21 cellular contexts compared by ENCODE assay signal in the genomic region with DNA sequence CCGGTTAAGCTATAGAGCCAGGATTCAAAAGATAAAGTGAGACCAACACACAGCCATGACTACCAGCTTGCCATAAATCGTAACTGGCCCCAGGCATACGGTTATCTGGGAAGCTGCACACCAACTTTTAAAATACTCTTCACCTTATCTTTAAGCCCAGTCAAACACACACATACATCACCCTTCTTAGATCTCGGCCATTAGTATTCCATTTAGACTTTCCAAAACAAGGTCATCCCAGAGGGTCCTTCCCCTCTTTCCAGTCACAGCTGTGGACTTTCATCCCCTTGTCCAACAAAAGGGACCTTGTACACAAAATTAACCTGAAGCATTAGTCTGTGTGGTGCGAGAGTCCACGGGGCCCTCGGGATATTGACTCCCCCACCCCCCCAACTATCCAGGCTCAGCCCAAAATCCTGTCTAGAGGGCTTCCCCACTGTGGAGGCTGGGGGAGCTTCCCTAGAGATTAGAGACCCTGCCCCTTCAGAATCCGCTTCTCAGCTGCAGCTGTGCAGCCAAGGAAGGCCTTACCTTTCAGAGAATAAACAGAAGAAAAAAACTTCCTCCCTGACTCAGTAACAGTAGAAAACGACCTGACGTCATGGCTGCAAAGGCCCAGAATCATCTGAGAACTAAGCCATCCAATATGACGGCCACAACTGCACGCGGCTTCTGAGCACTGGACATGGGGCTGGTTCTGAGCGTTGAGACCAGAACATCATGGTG. TPM values are rescaled to one million over a fixed set of nuclear protein-coding genes. Genes with fewer than 3 reads are reported as not detected.
A peak's percentile ranks its signal among the peaks of the same experiment; 100 is the strongest.
DNase-seq lines count a peak whose midpoint lies in the region; ATAC-seq, FAIRE-seq and TF ChIP-seq lines count a peak whose summit lies in the region.
"Had no signal": no experiment of that assay in that cellular context is flagged by ENCODE, and none has a peak within 500 bp of the region (broad histone marks: within the 10 kb centered on the region; RNA-seq: fewer than 3 reads in every experiment).

No MANE protein-coding gene starts in this region.

- SMC1A ChIA-PET in GM12878 (lab: Charles Lee; ENCODE audit: uncharacterized antibody, unreplicated experiment): interaction anchor here (0.5 to 3.8 kb wide), 7 partner anchors 9 to 205 kb away, joined by 3 to 14 read pairs (median 4); partner anchors contain the start of gene ZFHX3

- TF ChIP-seq EP300 in GM12878 (IDR thresholded peaks at IDR 0.05; ENCODE audit: borderline replicate concordance in 1 of 2, control insufficient read depth in 1 of 2, low read depth in 2 of 2, low read length in 2 of 2): no peak

- TF ChIP-seq POLR2A in IMR-90 (IDR thresholded peaks at IDR 0.05; ENCODE audit: low read depth, low read length) (no peak), GM12878 (IDR thresholded peaks at IDR 0.05; ENCODE audit: low read depth, low read length) (no peak)

- H3K9ac ChIP-seq in IMR-90 (ENCODE audit: low read depth, low read length): no peak overlapping the region
- no peak overlapping the region for H3K9ac ChIP-seq in GM12878 (ENCODE audit: control insufficient read depth, insufficient read depth, low read length)

- H3K27me3 ChIP-seq in IMR-90 (ENCODE audit: control insufficient read depth, insufficient read depth, low read length) (no peaks in the 10 kb centered on the region), GM12878 (replicated peaks in 1 of 2; ENCODE audit: control insufficient read depth in 2 of 2, insufficient read depth in 2 of 2, low read length in 1 of 2) (no peaks in the 10 kb centered on the region), tibial artery (no peaks in the 10 kb centered on the region)

- H2AK5ac ChIP-seq in IMR-90 (ENCODE audit: low read depth, low read length): no peak overlapping the region

- no peak overlapping the region for H3K4ac ChIP-seq in IMR-90 (ENCODE audit: low read depth, low read length)

- H3K18ac ChIP-seq in IMR-90 (ENCODE audit: low read depth, low read length): no peak overlapping the region

- H3K36me3 Mint-ChIP-seq in nephron progenitor cell (ENCODE audit: low read depth): no peaks in the 10 kb centered on the region
- H3K36me3 Mint-ChIP-seq: naive thymus-derived CD4-positive, alpha-beta T cell had no signal

- 72 to 100% methylated on average over 1 to 5 of the region's 14 CpGs for WGBS in IMR-90 (ENCODE audit: extremely low coverage in 2 of 2, insufficient read length in 1 of 2), 2 experiments
- 97% methylated on average over 14 of the region's 14 CpGs for WGBS in GM12878 (ENCODE audit: insufficient coverage, insufficient replicate concordance, low lambda C conversion rate, missing lambda C conversion rate)

- in situ Hi-C loops in IMR-90 (cut with MboI; ENCODE audit: low sequenced_read_pairs): no loop called here
- in situ Hi-C loops in GM12878 (cut with MboI): loop anchor here (10.0 kb wide), 1 partner anchor 373 kb away; no protein-coding TSS in a partner anchor

- peaks cover 5% of the 10 kb centered on the region; the same call in 1 of the 2 replicates for H3K9me1 ChIP-seq in IMR-90 (ENCODE audit: insufficient read depth, low read length)

- no peak overlapping the region for H4K8ac ChIP-seq in IMR-90 (ENCODE audit: low read depth in 2 of 2, low read length in 2 of 2)

- BruUV-seq in IMR-90 (replicated peaks; lab: Mats Ljungman, UMichigan) (no TSS peak), GM12878 (replicated peaks; lab: Mats Ljungman, UMichigan) (no TSS peak)

- POLR2A ChIA-PET in IMR-90 (lab: Charles Lee; ENCODE audit: unreplicated experiment) (no interaction called here), GM12878 (lab: Charles Lee) (interaction anchor here (0.6 to 1.4 kb wide), 6 partner anchors 7 to 1957 kb away, joined by 3 to 6 read pairs (median 4); partner anchors contain the start of gene ZFHX3)

- H3K79me2 ChIP-seq in GM12878 (ENCODE audit: control insufficient read depth, insufficient read depth, low read length): peaks cover 57% of the 10 kb centered on the region

- no peak overlapping the region for H4K5ac ChIP-seq in IMR-90 (ENCODE audit: low read depth, low read length)

- TF ChIP-seq RAD21 in IMR-90 (IDR thresholded peaks at IDR 0.05; ENCODE audit: low read length): no peak
- TF ChIP-seq RAD21 in GM12878 (IDR thresholded peaks at IDR 0.05; ENCODE audit: insufficient read depth, low read depth, low read length): no peak

- H3K4me1 Mint-ChIP-seq in nephron progenitor cell: peaks cover 99% of the 10 kb centered on the region
- H3K4me1 Mint-ChIP-seq: activated CD4-positive, alpha-beta T cell treated with anti-CD3 and anti-CD28 coated beads, Interleukin-2, amount 10 ng/mL, durations not matched to agents 24 days and 14 days had no signal

- TF ChIP-seq CTCF in IMR-90 (conservative IDR thresholded peaks at IDR 0.05; ENCODE audit: low read depth, low read length) (no peak), GM12878 (IDR thresholded peaks at IDR 0.05 in 2 of 3, conservative IDR thresholded peaks at IDR 0.05 in 1 of 3; ENCODE audit: control insufficient read depth in 2 of 3, extremely low read depth in 1 of 3, insufficient read depth in 1 of 3, low read depth in 3 of 3, low read length in 3 of 3) (no peak), nephron progenitor cell (IDR thresholded peaks at IDR 0.05) (no peak), tibial artery (IDR thresholded peaks at IDR 0.05) (no peak)

- no peak overlapping the region for H3K56ac ChIP-seq in IMR-90 (ENCODE audit: extremely low read depth, insufficient read depth, low read length)

- H3K9me3 ChIP-seq in IMR-90 (ENCODE audit: control insufficient read depth, insufficient read depth, low read length) (no peaks in the 10 kb centered on the region), GM12878 (replicated peaks; ENCODE audit: control insufficient read depth, insufficient read depth, low read length) (no peaks in the 10 kb centered on the region), tibial artery (no peaks in the 10 kb centered on the region)
- H3K9me3 ChIP-seq: lower lobe of right lung had no signal

- H3K4me1 ChIP-seq in IMR-90 (ENCODE audit: control insufficient read depth, insufficient read depth, low read length) (peaks cover 24% of the 10 kb centered on the region), GM12878 (ENCODE audit: control insufficient read depth, insufficient read depth, low read length) (peaks cover 78% of the 10 kb centered on the region), tibial artery (peaks cover 0 to 99% (median 78%) of the 10 kb centered on the region in 4 donors)

- FAIRE-seq in GM12878 (lab: Jason Lieb, UNC): no peak
- FAIRE-seq: frontal cortex had no signal

- DNase-seq in IMR-90: no peak
- DNase-seq in GM12878 (ENCODE audit: low read depth, low spot score): no peak
- DNase-seq in nephron progenitor cell: no peak
- peak; percentile 14 to 63 for DNase-seq in tibial artery
- no peak for DNase-seq in left lobe of liver (ENCODE audit: low spot score)
- DNase-seq in NCI-H146 treated with DMSO at 0.1 percent for 48 hours (lab: John Stamatoyannopoulos, UW; ENCODE audit: unreplicated experiment): no peak
- DNase-seq: activated CD4-positive, alpha-beta T cell treated with anti-CD3 and anti-CD28 coated beads, Interleukin-2, amount 10 ng/mL, durations not matched to agents 24 days and 14 days; activated gamma-delta T cell treated with Interleukin-2 at 50 U/mL for 16 hours; KG1; lower lobe of right lung; naive thymus-derived CD4-positive, alpha-beta T cell; NCI-H1048; NCI-H2081 treated with DMSO at 0.1 percent for 48 hours; PC-3; stimulated activated CD4-positive, alpha-beta T cell treated with anti-CD3 and anti-CD28 coated beads, Interleukin-1b, Interleukin-23, amount 100 ng/mL, for 48 hours had no signal

- no peak overlapping the region for H2BK20ac ChIP-seq in IMR-90 (ENCODE audit: low read depth, low read length)

- no peaks in the 10 kb centered on the region for H3K9me3 Mint-ChIP-seq in nephron progenitor cell
- H3K9me3 Mint-ChIP-seq: activated CD4-positive, alpha-beta T cell treated with anti-CD3 and anti-CD28 coated beads, Interleukin-2, amount 10 ng/mL, durations not matched to agents 24 days and 14 days; dendritic cell treated with granulocyte-macrophage colony-stimulating factor and Interleukin-4, amounts not matched to agents 40 ng/mL and 50 ng/mL, for 4 days; naive thymus-derived CD4-positive, alpha-beta T cell had no signal

- no peak overlapping the region for H3K4me2 ChIP-seq in IMR-90 (ENCODE audit: low read depth, low read length)
- H3K4me2 ChIP-seq in GM12878 (ENCODE audit: control insufficient read depth, insufficient read depth): peak overlapping the region; percentile 13

- H3K27ac ChIP-seq in IMR-90 (ENCODE audit: insufficient read depth, low read length): no peak overlapping the region
- peak overlapping the region; percentile 89 for H3K27ac ChIP-seq in GM12878 (ENCODE audit: control insufficient read depth, insufficient read depth)
- peak overlapping the region; percentile 77 to 99 for H3K27ac ChIP-seq in tibial artery
- H3K27ac ChIP-seq: epithelial cell of prostate, lower lobe of right lung, SK-N-MC had no signal

- peaks cover 44% of the 10 kb centered on the region for H4K20me1 ChIP-seq in IMR-90 (ENCODE audit: insufficient read depth, low read length)
- no peaks in the 10 kb centered on the region for H4K20me1 ChIP-seq in GM12878 (ENCODE audit: control insufficient read depth, insufficient read depth)

- peak overlapping the region; percentile 45; the same call in 1 of the 2 replicates for H3K23ac ChIP-seq in IMR-90 (ENCODE audit: low read depth, low read length)

- dilution Hi-C loops in IMR-90 (cut with HindIII; ENCODE audit: low sequenced_read_pairs, unreplicated experiment): loop anchor here (25.0 kb wide), 1 partner anchor 101 kb away; no protein-coding TSS in a partner anchor

- no peak overlapping the region for H2AK9ac ChIP-seq in IMR-90 (replicated peaks; ENCODE audit: low read depth, low read length, poor library complexity)

- RAD21 ChIA-PET in GM12878 (lab: Charles Lee; ENCODE audit: unreplicated experiment): interaction anchor here (0.7 to 2.9 kb wide), 6 partner anchors 9 to 205 kb away, joined by 3 to 20 read pairs (median 7); partner anchors contain the start of gene ZFHX3

- peaks cover 5% of the 10 kb centered on the region for H3K27me3 Mint-ChIP-seq in nephron progenitor cell (ENCODE audit: low read depth, poor library complexity)

- peak overlapping the region; percentile 75 for H3K4me3 Mint-ChIP-seq in nephron progenitor cell
- H3K4me3 Mint-ChIP-seq: activated CD4-positive, alpha-beta T cell treated with anti-CD3 and anti-CD28 coated beads, Interleukin-2, amount 10 ng/mL, durations not matched to agents 24 days and 14 days; dendritic cell treated with granulocyte-macrophage colony-stimulating factor and Interleukin-4, amounts not matched to agents 40 ng/mL and 50 ng/mL, for 4 days had no signal

- H4K91ac ChIP-seq in IMR-90 (ENCODE audit: insufficient read depth, low read depth, low read length): no peak overlapping the region

- ATAC-seq in IMR-90 (ENCODE audit: low read depth) (no peak), GM12878 (no peak), left lobe of liver (no peak), HG03354 (IDR thresholded peaks at IDR 0.05; ENCODE audit: poor library complexity, severe bottlenecking, unreplicated experiment) (no peak)
- ATAC-seq: PC-3, sciatic nerve had no signal

- no peak overlapping the region for H2BK5ac ChIP-seq in IMR-90 (ENCODE audit: low read depth, low read length, poor library complexity, severe bottlenecking)

- H2BK120ac ChIP-seq in IMR-90 (ENCODE audit: low read depth, low read length): no peak overlapping the region

- H3K4me3 ChIP-seq in IMR-90 (ENCODE audit: insufficient read depth, low read depth, low read length) (no peak overlapping the region), GM12878 (no peak overlapping the region), tibial artery (no peak overlapping the region)
- H3K4me3 ChIP-seq: lower lobe of right lung, SK-N-MC had no signal

- H3K36me3 ChIP-seq in IMR-90 (ENCODE audit: control insufficient read depth, insufficient read depth, low read length) (no peaks in the 10 kb centered on the region), GM12878 (ENCODE audit: control insufficient read depth in 2 of 2, insufficient read depth in 2 of 2, low read length in 1 of 2) (no peaks in the 10 kb centered on the region), tibial artery (no peaks in the 10 kb centered on the region)
- H3K36me3 ChIP-seq: lower lobe of right lung had no signal

- H3K79me1 ChIP-seq in IMR-90 (ENCODE audit: low read depth in 1 of 2, low read length in 2 of 2): peaks cover 50 to 86% of the 10 kb centered on the region in 2 experiments

- 0 out of 2 replicates have a peak overlapping the region, but pooled peaks have one; percentile 41 for H3K14ac ChIP-seq in IMR-90 (replicated peaks; ENCODE audit: low read depth, low read length)

- no peak overlapping the region for H2BK15ac ChIP-seq in IMR-90 (ENCODE audit: low read depth, low read length)

- H3K27ac Mint-ChIP-seq in nephron progenitor cell: peak overlapping the region; percentile 80
- H3K27ac Mint-ChIP-seq: activated CD4-positive, alpha-beta T cell treated with anti-CD3 and anti-CD28 coated beads, Interleukin-2, amount 10 ng/mL, durations not matched to agents 24 days and 14 days; dendritic cell treated with granulocyte-macrophage colony-stimulating factor and Interleukin-4, amounts not matched to agents 40 ng/mL and 50 ng/mL, for 4 days had no signal

- intact Hi-C loops in IMR-90 (cut with micrococcal nuclease) (no loop called here), GM12878 (cut with micrococcal nuclease; ENCODE audit: unreplicated experiment) (loop anchor here (10.0 kb wide), 3 partner anchors 157 to 373 kb away; no protein-coding TSS in a partner anchor), tibial artery (cut with DNase I; ENCODE audit: low total_unique reads) (no loop called here)

- no peak overlapping the region for H2AFZ ChIP-seq in IMR-90 (replicated peaks; ENCODE audit: low read length, poor library complexity)
- no peak overlapping the region for H2AFZ ChIP-seq in GM12878 (ENCODE audit: control insufficient read depth, low read depth, low read length)

- CTCF ChIA-PET in IMR-90 (lab: Yijun Ruan, JAX): no interaction called here
- CTCF ChIA-PET in GM12878 (lab: Yijun Ruan, JAX): interaction anchor here (0.5 to 3.4 kb wide), 5 partner anchors 9 to 645 kb away, joined by 3 to 11 read pairs (median 5); partner anchors contain the start of gene ZFHX3

RNA-seq across cellular contexts. Expression of gene ZFHX3, which starts 9.9 kb away (rescaled TPM):
- total RNA-seq in IMR-90 (2012; rRNA removed) (1.4 and 2.2 TPM in 2 replicates), GM12878 (2014; rRNA removed) (1.5 and 1.6 TPM in 2 replicates), GM12878 (2014; rRNA removed; fragmentation: Illumina TruSeq; extraction: Trizol) (1.4 and 2.4 TPM in 2 replicates), GM12878 (2021) (7.8 and 8.6 TPM in 2 replicates), left lobe of liver (8.9 TPM)
- polyA plus RNA-seq in IMR-90 (2012; rRNA removed) (1.7 and 2.0 TPM in 2 replicates), GM12878 (2011; rRNA removed) (1.3 and 1.5 TPM in 2 replicates), GM12878 (2014; fragmentation: Illumina TruSeq; extraction: Trizol) (3.2 and 3.4 TPM in 2 replicates), GM12878 (2014; fragmentation: Nextera tagmentation; extraction: Ambion mirVana) (1 to 10 TPM in 1 of 2 experiments, under 1 TPM in 1; 0.68 to 3.5 TPM), GM12878 (2014; rRNA removed) (2.1 and 2.4 TPM in 2 replicates), GM12878 (2016; fragmentation: Nextera tagmentation; extraction: Ambion mirVana) (1 to 10 TPM; 2.0 to 2.8 TPM)
- 0.78 and 1.1 TPM in 2 replicates for polyA plus RNA-seq in IMR-90 (2012; cell fraction: cytosol; rRNA removed)
- polyA plus RNA-seq in IMR-90 (2012; cell fraction: nucleus; rRNA removed; ENCODE audit: low replicate concordance): 1.9 and 2.8 TPM in 2 replicates
- 31.8 and 32.2 TPM in 2 replicates for total RNA-seq in GM12878 (2013; cell fraction: nucleolus; rRNA removed)
- polyA plus RNA-seq in GM12878 (2011; ENCODE audit: low read depth): 1.5 TPM
- 0.79 and 0.90 TPM in 2 replicates for polyA plus RNA-seq in GM12878 (2011; cell fraction: cytosol; rRNA removed)
- polyA plus RNA-seq in GM12878 (2011; cell fraction: nucleus; rRNA removed): 1.6 and 2.4 TPM in 2 replicates
- polyA plus RNA-seq in GM12878 (2012): 2.3 and 3.5 TPM in 2 replicates
- 5.3 and 6.6 TPM in 2 replicates for polyA minus RNA-seq in GM12878 (2011; rRNA and poly(A)+ RNA removed)
- polyA minus RNA-seq in GM12878 (2011; cell fraction: cytosol; rRNA and poly(A)+ RNA removed): 2.9 and 3.2 TPM in 2 replicates
- 6.0 and 15.7 TPM in 2 replicates for polyA minus RNA-seq in GM12878 (2011; cell fraction: nucleus; rRNA and poly(A)+ RNA removed)

Comparison
In these comparisons a context has a peak if more than half of its experiments do, and no peak if none do; other contexts are left out.
1. DNase-seq: peak in tibial artery (2 of 2); none in IMR-90 (single experiment), GM12878 (single experiment), nephron progenitor cell (single experiment), left lobe of liver (single experiment) and NCI-H146 treated with DMSO at 0.1 percent for 48 hours (single experiment).